ENCODE assay signal across 34 cellular contexts in genomic region chr21:14070968-14071367, GRCh38.
"Had no signal": no experiment of that assay in that cellular context is flagged by ENCODE, and none has a peak within 500 bp of the region (broad histone marks: within the 10 kb centered on the region; RNA-seq: fewer than 3 reads in every experiment).

No MANE protein-coding gene starts in this region.

- H3K9ac ChIP-seq: KMS-11 had no signal

- H3K4me3 ChIP-seq: MG63 had no signal

- H3K9me3 ChIP-seq: MG63 had no signal

- H3K27me3 ChIP-seq: MG63 had no signal

- DNase-seq: Karpas-422, Kasumi-1, KG1, MG63, MM.1S, MV-4-11, NCI-H1048, NCI-H1092, NCI-H1092 treated with DMSO at 0.1 percent for 48 hours, NCI-H1105, NCI-H1105 treated with DMSO at 0.1 percent for 48 hours, NCI-H1417, NCI-H1417 treated with DMSO at 0.1 percent for 48 hours, NCI-H1436, NCI-H1436 treated with DMSO at 0.1 percent for 48 hours, NCI-H146, NCI-H1694, NCI-H1694 treated with DMSO at 0.1 percent for 48 hours, NCI-H187, NCI-H187 treated with DMSO at 0.1 percent for 48 hours, NCI-H1930, NCI-H2029, NCI-H2029 treated with DMSO at 0.1 percent for 48 hours, NCI-H2081, NCI-H2081 treated with DMSO at 0.1 percent for 48 hours, NCI-H2107, NCI-H2171, NCI-H2171 treated with DMSO at 0.1 percent for 48 hours, NCI-H2227 treated with DMSO at 0.1 percent for 48 hours, NCI-H226, NCI-H345, NCI-H446, NCI-H446 treated with DMSO at 0.1 percent for 48 hours had no signal

- H3K27ac ChIP-seq: KMS-11 had no signal
